Comparison of ENCODE assay signal across 8 cellular contexts in the genomic region with DNA sequence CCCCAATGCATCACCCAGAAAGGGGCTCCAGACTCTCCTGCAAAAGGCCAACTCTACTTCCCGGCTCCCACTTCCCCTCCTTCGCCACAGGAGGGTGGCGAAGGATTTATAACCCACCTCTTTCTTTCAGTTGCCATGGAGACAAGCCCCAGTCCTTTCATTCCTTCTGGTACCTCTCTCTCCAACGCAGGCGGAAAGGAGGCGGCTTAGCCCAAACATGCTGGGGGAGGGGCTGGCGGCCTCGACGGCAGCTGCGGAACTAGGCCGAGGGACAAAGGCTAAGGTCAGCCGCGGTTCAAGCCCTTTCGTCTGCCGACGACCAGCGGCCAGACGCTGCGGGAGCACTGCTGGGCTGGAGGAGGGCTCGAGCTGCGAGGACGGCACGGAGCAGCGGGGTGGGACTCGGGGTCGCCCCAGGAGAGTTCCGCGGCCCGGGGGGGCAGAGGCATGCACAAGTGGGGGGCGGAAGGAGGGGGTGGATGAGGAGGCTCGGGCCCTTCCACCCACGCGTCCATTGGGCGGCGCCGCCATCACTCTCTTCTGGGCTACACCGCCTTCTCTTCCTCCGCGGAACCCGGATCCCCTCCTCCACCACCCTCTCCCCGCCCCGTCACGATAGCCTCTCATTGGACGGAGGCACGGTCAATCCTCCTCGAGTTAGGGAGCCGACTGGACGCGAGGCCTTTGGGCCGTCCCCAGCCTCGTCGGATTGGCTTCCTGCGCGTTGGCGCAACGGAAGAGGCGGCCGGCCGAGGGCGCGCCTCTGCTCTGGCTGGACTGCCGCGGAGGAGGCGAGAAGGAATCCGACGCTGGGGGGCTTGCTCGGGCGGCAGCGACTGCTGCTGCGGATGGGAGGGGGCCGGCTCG. TPM values are rescaled to one million over a fixed set of nuclear protein-coding genes. Genes with fewer than 3 reads are reported as not detected.
A peak's percentile ranks its signal among the peaks of the same experiment; 100 is the strongest.
DNase-seq lines count a peak whose midpoint lies in the region; ATAC-seq, FAIRE-seq and TF ChIP-seq lines count a peak whose summit lies in the region.

A gene (plus strand): TSS at position 766 of the 867 bp plus-strand sequence.

- WGBS in H1 (ENCODE audit: extremely low coverage in 1 of 2, insufficient coverage in 1 of 2, insufficient read length in 1 of 2, insufficient replicate concordance in 2 of 2, low coverage in 1 of 2, low lambda C conversion rate in 2 of 2, missing lambda C conversion rate in 1 of 2), 2 experiments: 2% methylated on average over 56 of the region's 72 CpGs; no CpG with 5 or more reads in 1 of the 2 experiments
- WGBS in mesenchymal stem cell: under 1% methylated on average over 58 of the region's 72 CpGs

- peaks cover 45% of the 10 kb centered on the region for H3K4me1 Mint-ChIP-seq in activated CD8-positive, alpha-beta memory T cell treated with anti-CD3 and anti-CD28 coated beads, Interleukin-2, amount 10 ng/mL, durations not matched to agents 7 days and 5 days

- ATAC-seq in GM21390 (IDR thresholded peaks at IDR 0.05; ENCODE audit: unreplicated experiment): peak; percentile 90
- peak; percentile 97 for ATAC-seq in activated CD8-positive, alpha-beta memory T cell treated with anti-CD3 and anti-CD28 coated beads, Interleukin-2, amount 10 ng/mL, durations not matched to agents 7 days and 5 days

- peak within 1 kb of the TSS; percentile 96 for H3K9ac ChIP-seq in HUES48 (ENCODE audit: low read depth, low read length)
- peak within 1 kb of the TSS; percentile 93 for H3K9ac ChIP-seq in NT2/D1 (ENCODE audit: insufficient read length, low read depth)
- H3K9ac ChIP-seq in H1 (replicated peaks in 1 of 4; ENCODE audit: extremely low read depth in 1 of 4, low read depth in 3 of 4, low read length in 3 of 4): peak within 1 kb of the TSS; percentile 89 to 92 (median 91)
- H3K9ac ChIP-seq in mesenchymal stem cell (ENCODE audit: low read length): peak within 1 kb of the TSS; percentile 96

- H2BK120ac ChIP-seq in H1 (replicated peaks; ENCODE audit: low read depth, low read length) (peak within 1 kb of the TSS; percentile 45), mesenchymal stem cell (ENCODE audit: low read depth, low read length) (peak within 1 kb of the TSS; percentile 99)

- H3K4ac ChIP-seq in H1 (replicated peaks; ENCODE audit: insufficient read length, low read depth, low read length) (peak within 1 kb of the TSS; percentile 1), mesenchymal stem cell (ENCODE audit: low read depth in 1 of 2, low read length in 2 of 2) (peak within 1 kb of the TSS; percentile 96 to 100)

- POLR2A ChIA-PET in H1 (lab: Charles Lee; ENCODE audit: partially characterized antibody): interaction anchor here (0.5 to 3.6 kb wide), 16 partner anchors 8 to 1053 kb away, joined by 3 to 16 read pairs (median 3); a partner anchor contains a TSS

- TF ChIP-seq CTCF in H1 (IDR thresholded peaks at IDR 0.05; ENCODE audit: control extremely low read depth in 1 of 3, insufficient read depth in 1 of 3, low read depth in 1 of 3, low read length in 3 of 3): peak; percentile 18 to 31 (median 20); a peak in 3 of 4 replicates

- TF ChIP-seq POLR2A in H1 (IDR thresholded peaks at IDR 0.05; ENCODE audit: control extremely low read depth in 1 of 2, low read depth in 2 of 2, low read length in 2 of 2): peak; percentile 81 to 91

- H3K27ac ChIP-seq in HUES48 (ENCODE audit: low read depth, low read length) (peak within 1 kb of the TSS; percentile 98), H1 (ENCODE audit: low read depth, low read length) (peak within 1 kb of the TSS; percentile 95), mesenchymal stem cell (ENCODE audit: low read length, poor library complexity, severe bottlenecking) (peak within 1 kb of the TSS; percentile 87)

- peak within 1 kb of the TSS; percentile 100 for H3K4me3 ChIP-seq in HUES48 (ENCODE audit: low read depth, low read length)
- peak within 1 kb of the TSS; percentile 90 for H3K4me3 ChIP-seq in NT2/D1 (ENCODE audit: insufficient read length, low read depth)
- H3K4me3 ChIP-seq in H1 (ENCODE audit: extremely low read depth in 1 of 4, insufficient read depth in 2 of 4, low read depth in 3 of 4, low read length in 4 of 4): peak within 1 kb of the TSS; percentile 68 to 100 (median 96)
- peak within 1 kb of the TSS; percentile 94 to 98 for H3K4me3 ChIP-seq in mesenchymal stem cell (ENCODE audit: insufficient read depth in 1 of 2, low read depth in 1 of 2, low read length in 2 of 2)

- no peak for TF ChIP-seq EP300 in H1 (IDR thresholded peaks at IDR 0.05; ENCODE audit: borderline replicate concordance in 1 of 2, low read depth in 2 of 2, low read length in 2 of 2)

- peak within 1 kb of the TSS; percentile 99 for H4K5ac ChIP-seq in H1 (ENCODE audit: insufficient read length, low read depth, low read length)

- H3K36me3 ChIP-seq in HUES48 (ENCODE audit: control insufficient read depth, insufficient read depth, low read length): peaks cover 21% of the 10 kb centered on the region
- peaks cover 30% of the 10 kb centered on the region for H3K36me3 ChIP-seq in NT2/D1 (ENCODE audit: insufficient read depth, insufficient read length, low read length)
- H3K36me3 ChIP-seq in H1 (ENCODE audit: control insufficient read depth in 2 of 4, insufficient read depth in 4 of 4, low read length in 3 of 4): peaks cover 0 to 10% (median 0%) of the 10 kb centered on the region in 4 experiments; a peak in 1 of 8 replicates
- H3K36me3 ChIP-seq in mesenchymal stem cell (ENCODE audit: control insufficient read depth in 1 of 2, insufficient read depth in 2 of 2, low read depth in 1 of 2, low read length in 2 of 2): peaks cover 7 to 8% of the 10 kb centered on the region in 2 experiments

- H3K27ac Mint-ChIP-seq in activated CD8-positive, alpha-beta memory T cell treated with anti-CD3 and anti-CD28 coated beads, Interleukin-2, amount 10 ng/mL, durations not matched to agents 7 days and 5 days: peak within 1 kb of the TSS; percentile 93

- H3K4me2 ChIP-seq in H1 (ENCODE audit: insufficient read depth in 1 of 2, low read depth in 2 of 2, low read length in 2 of 2): peak within 1 kb of the TSS; percentile 77 to 97
- H3K4me2 ChIP-seq in mesenchymal stem cell (ENCODE audit: low read length, poor library complexity, severe bottlenecking): peak within 1 kb of the TSS; percentile 83

- H3K79me1 ChIP-seq in H1 (ENCODE audit: low read depth, low read length) (peaks cover 4% of the 10 kb centered on the region), mesenchymal stem cell (replicated peaks; ENCODE audit: low read length, poor library complexity, severe bottlenecking) (peaks cover 9% of the 10 kb centered on the region)

- H3K27me3 Mint-ChIP-seq in activated CD8-positive, alpha-beta memory T cell treated with anti-CD3 and anti-CD28 coated beads, Interleukin-2, amount 10 ng/mL, durations not matched to agents 7 days and 5 days: no peaks in the 10 kb centered on the region

- peak; percentile 22 to 40 for TF ChIP-seq RAD21 in H1 (IDR thresholded peaks at IDR 0.05 in 1 of 2, conservative IDR thresholded peaks at IDR 0.05 in 1 of 2; ENCODE audit: low read depth in 2 of 2, low read length in 2 of 2)

- no peaks in the 10 kb centered on the region for H3K9me3 ChIP-seq in HUES48 (ENCODE audit: control insufficient read depth, insufficient read depth, low read length)
- no peaks in the 10 kb centered on the region for H3K9me3 ChIP-seq in NT2/D1 (ENCODE audit: insufficient read depth, low read length)
- H3K9me3 ChIP-seq in H1 (ENCODE audit: insufficient read depth in 2 of 2, low read depth in 1 of 2, low read length in 1 of 2): no peaks in the 10 kb centered on the region
- no peaks in the 10 kb centered on the region for H3K9me3 ChIP-seq in mesenchymal stem cell (ENCODE audit: control insufficient read depth, low read length)

- H2BK12ac ChIP-seq in H1 (ENCODE audit: low read depth, low read length) (peak within 1 kb of the TSS; percentile 79; the same call in 1 of the 2 replicates), mesenchymal stem cell (ENCODE audit: low read length in 2 of 2) (peak within 1 kb of the TSS; percentile 32 to 61)

- H3K23ac ChIP-seq in H1 (ENCODE audit: insufficient read length): no peak within 1 kb of the TSS
- peak within 1 kb of the TSS in 1 of 2 experiments; percentile 92 for H3K23ac ChIP-seq in mesenchymal stem cell (ENCODE audit: low read length in 2 of 2)

- peak; percentile 62 for FAIRE-seq in H1 (lab: Jason Lieb, UNC)

- no peak within 1 kb of the TSS for H2AK5ac ChIP-seq in H1 (ENCODE audit: low read depth, low read length)
- peak within 1 kb of the TSS; percentile 59 for H2AK5ac ChIP-seq in mesenchymal stem cell (ENCODE audit: low read length, severe bottlenecking)

- H4K91ac ChIP-seq in H1 (replicated peaks; ENCODE audit: insufficient read length, low read length): peak within 1 kb of the TSS; percentile 97
- H4K91ac ChIP-seq in mesenchymal stem cell (ENCODE audit: low read length): peak within 1 kb of the TSS; percentile 100

- H3K56ac ChIP-seq in H1 (replicated peaks; ENCODE audit: insufficient read length, low read depth, low read length): peak within 1 kb of the TSS; percentile 95

- peak within 1 kb of the TSS; percentile 98 for H2BK5ac ChIP-seq in H1 (ENCODE audit: low read depth, low read length)
- peak within 1 kb of the TSS; percentile 97 for H2BK5ac ChIP-seq in mesenchymal stem cell (ENCODE audit: low read depth, low read length, poor library complexity, severe bottlenecking)

- H3K18ac ChIP-seq in H1 (ENCODE audit: extremely low read depth, low read length): peak within 1 kb of the TSS; percentile 97
- H3K18ac ChIP-seq in mesenchymal stem cell (ENCODE audit: low read depth in 1 of 2, low read length in 2 of 2): peak within 1 kb of the TSS; percentile 98 to 100

- H3K4me1 ChIP-seq in HUES48 (ENCODE audit: control insufficient read depth, insufficient read depth, low read length) (peaks cover 29% of the 10 kb centered on the region), NT2/D1 (ENCODE audit: insufficient read depth, insufficient read length) (no peaks in the 10 kb centered on the region), H1 (replicated peaks in 1 of 4; ENCODE audit: control insufficient read depth in 3 of 4, insufficient read depth in 4 of 4, low read length in 3 of 4) (peaks cover 0 to 8% (median 5%) of the 10 kb centered on the region in 4 experiments; a peak in 4 of 7 replicates), mesenchymal stem cell (ENCODE audit: control insufficient read depth, insufficient read depth, low read depth, low read length) (peaks cover 9% of the 10 kb centered on the region)

- no peak within 1 kb of the TSS for H3K14ac ChIP-seq in H1 (ENCODE audit: insufficient read length)
- H3K14ac ChIP-seq in mesenchymal stem cell (ENCODE audit: low read length in 2 of 2): peak within 1 kb of the TSS; percentile 96 to 97

- peaks cover 8% of the 10 kb centered on the region; the same call in 1 of the 2 replicates for H3K23me2 ChIP-seq in H1 (ENCODE audit: low read depth, low read length)

- DNase-seq in D341Med (ENCODE audit: low spot score): peak; percentile 97
- DNase-seq in NT2/D1 (ENCODE audit: low read depth, low spot score): peak; percentile 99
- peak; percentile 100 for DNase-seq in activated CD8-positive, alpha-beta memory T cell treated with anti-CD3 and anti-CD28 coated beads, Interleukin-2, amount 10 ng/mL, durations not matched to agents 7 days and 5 days
- DNase-seq in H1 (ENCODE audit: low read depth in 1 of 2, low spot score in 2 of 2): peak; percentile 91 to 98
- DNase-seq in mesenchymal stem cell: peak; percentile 99
- DNase-seq in stimulated activated CD8-positive, alpha-beta memory T cell treated with anti-CD3 and anti-CD28 coated beads, Interleukin-12 subunit alpha, Interleukin-12 subunit beta, amount 100 ng/mL, for 4 hours (ENCODE audit: low read depth): peak; percentile 91

- H3K4me3 Mint-ChIP-seq in activated CD8-positive, alpha-beta memory T cell treated with anti-CD3 and anti-CD28 coated beads, Interleukin-2, amount 10 ng/mL, durations not matched to agents 7 days and 5 days: peak within 1 kb of the TSS; percentile 92

- H3K36me3 Mint-ChIP-seq in activated CD8-positive, alpha-beta memory T cell treated with anti-CD3 and anti-CD28 coated beads, Interleukin-2, amount 10 ng/mL, durations not matched to agents 7 days and 5 days: peaks cover 47% of the 10 kb centered on the region

- peaks cover 19 to 30% of the 10 kb centered on the region in 2 experiments for H4K20me1 ChIP-seq in H1 (replicated peaks in 1 of 2; ENCODE audit: control insufficient read depth in 1 of 2, insufficient read depth in 2 of 2, low read length in 2 of 2)

- CTCF ChIA-PET in activated CD8-positive, alpha-beta memory T cell treated with anti-CD3 and anti-CD28 coated beads, Interleukin-2, amount 10 ng/mL, durations not matched to agents 7 days and 5 days (lab: Charles Lee): interaction anchor here (1.3 to 2.1 kb wide), 2 partner anchors 12 to 196 kb away, joined by 3 to 8 read pairs; no protein-coding TSS in a partner anchor
- CTCF ChIA-PET in H1 (lab: Charles Lee; ENCODE audit: partially characterized antibody): interaction anchor here (2.7 kb wide), 1 partner anchor 183 kb away, joined by 17 read pairs; no protein-coding TSS in a partner anchor

- H3K27me3 ChIP-seq in HUES48 (ENCODE audit: control insufficient read depth, insufficient read depth, low read length) (no peaks in the 10 kb centered on the region), NT2/D1 (ENCODE audit: insufficient read depth, insufficient read length) (no peaks in the 10 kb centered on the region), H1 (replicated peaks in 1 of 4; ENCODE audit: control insufficient read depth in 3 of 4, extremely low read depth in 1 of 4, insufficient read depth in 3 of 4, low read length in 3 of 4) (no peaks in the 10 kb centered on the region; a peak in 1 of 7 replicates), mesenchymal stem cell (ENCODE audit: control insufficient read depth in 1 of 2, insufficient read depth in 1 of 2, low read length in 2 of 2) (no peaks in the 10 kb centered on the region)

- H4K8ac ChIP-seq in H1 (ENCODE audit: extremely low read depth, insufficient read depth, low read length): peak within 1 kb of the TSS; percentile 97; the same call in 1 of the 2 replicates
- peak within 1 kb of the TSS; percentile 99 for H4K8ac ChIP-seq in mesenchymal stem cell (ENCODE audit: low read length)

- H3K9me3 Mint-ChIP-seq in activated CD8-positive, alpha-beta memory T cell treated with anti-CD3 and anti-CD28 coated beads, Interleukin-2, amount 10 ng/mL, durations not matched to agents 7 days and 5 days (ENCODE audit: low read depth): no peaks in the 10 kb centered on the region

- no peak within 1 kb of the TSS for H2BK20ac ChIP-seq in H1 (ENCODE audit: low read length)

- H2BK15ac ChIP-seq in H1 (ENCODE audit: low read length) (peak within 1 kb of the TSS; percentile 100; the same call in 1 of the 2 replicates), mesenchymal stem cell (ENCODE audit: low read depth, poor library complexity, severe bottlenecking) (peak within 1 kb of the TSS; percentile 99)

- H3K79me2 ChIP-seq in H1 (ENCODE audit: control insufficient read depth in 1 of 2, insufficient read depth in 2 of 2, low read length in 2 of 2): peaks cover 49 to 58% of the 10 kb centered on the region in 2 experiments

- H2AFZ ChIP-seq in H1 (ENCODE audit: low read length) (no peak within 1 kb of the TSS; the same call in 1 of the 2 replicates), mesenchymal stem cell (ENCODE audit: low read depth, low read length) (peak within 1 kb of the TSS; percentile 60)

RNA-seq across cellular contexts. Expression of the gene that starts here (rescaled TPM):
- 10 to 100 TPM; 77.3 to 82.3 TPM for total RNA-seq in activated CD8-positive, alpha-beta memory T cell treated with anti-CD3 and anti-CD28 coated beads, Interleukin-2, amount 10 ng/mL, durations not matched to agents 7 days and 5 days
- total RNA-seq in H1 (2021; fragmentation: NEBNext Ultra II Directional; extraction: Animal tissue kit (Norgen Biotek cat#: 25700)): 57.5 and 62.0 TPM in 2 replicates
- 14.9 and 17.1 TPM in 2 replicates for polyA plus RNA-seq in H1 (2011; rRNA removed)
- 29.9 TPM for polyA plus RNA-seq in H1 (2011; cell fraction: cytosol; rRNA removed)
- polyA plus RNA-seq in H1 (2011; cell fraction: nucleus; rRNA removed): 17.3 TPM
- polyA plus RNA-seq in H1 (2012, experiment 1 of 2): 31.4 to 38.8 TPM (median 37.2 TPM) in 4 replicates
- polyA plus RNA-seq in H1 (2012, experiment 2 of 2): 6.6 TPM
- 28.6 TPM for polyA plus RNA-seq in H1 (2013, experiment 1 of 2)
- 29.2 TPM for polyA plus RNA-seq in H1 (2013, experiment 2 of 2)
- polyA minus RNA-seq in H1 (2011; rRNA and poly(A)+ RNA removed): 39.2 and 47.6 TPM in 2 replicates
- 24.0 TPM for polyA minus RNA-seq in H1 (2011; cell fraction: cytosol; rRNA and poly(A)+ RNA removed)
- 43.3 TPM for polyA minus RNA-seq in H1 (2011; cell fraction: nucleus; rRNA and poly(A)+ RNA removed)
- 21.4 TPM for polyA plus RNA-seq in mesenchymal stem cell (2013, experiment 1 of 2)
- polyA plus RNA-seq in mesenchymal stem cell (2013, experiment 2 of 2): 21.4 TPM

Comparison
In these comparisons a context has a peak if more than half of its experiments do, and no peak if none do; other contexts are left out.
1. Peak in every context shown above with its lines: DNase-seq, ATAC-seq, H3K4me3 ChIP-seq and H3K27ac ChIP-seq.